Comparison of ENCODE assay signal across 8 cellular contexts in genomic region chr3:58491506-58492384, GRCh38. TPM values are rescaled to one million over a fixed set of nuclear protein-coding genes. Genes with fewer than 3 reads are reported as not detected.
DNase-seq lines count a peak whose midpoint lies in the region; ATAC-seq, FAIRE-seq and TF ChIP-seq lines count a peak whose summit lies in the region.

TSS of gene KCTD6 (plus strand) at chr3:58492096. CDS start at chr3:58498756, 6,660 bp downstream.

- POLR2A ChIA-PET in OCI-LY7 (lab: Charles Lee): interaction anchor here (0.7 to 2.2 kb wide), 3 partner anchors 12 to 185 kb away, joined by 3 to 8 read pairs (median 3); partner anchors contain the start of genes HTD2 and RPP14

- no peaks in the 10 kb centered on the region for H3K9me2 ChIP-seq in OCI-LY7 (ENCODE audit: insufficient read depth, low read length)

- H3K36me3 ChIP-seq in HUES6 (ENCODE audit: control insufficient read depth, insufficient read depth, low read length) (no peaks in the 10 kb centered on the region), OCI-LY7 (ENCODE audit: insufficient read depth, low read length) (no peaks in the 10 kb centered on the region), mucosa of stomach (ENCODE audit: control insufficient read depth, insufficient read depth, low read length) (no peaks in the 10 kb centered on the region)

- no peaks in the 10 kb centered on the region for H3K27me3 ChIP-seq in HUES6 (ENCODE audit: control insufficient read depth, insufficient read depth, low read length)
- H3K27me3 ChIP-seq in mucosa of stomach (ENCODE audit: control insufficient read depth, insufficient read depth, low read length): no peaks in the 10 kb centered on the region

- H3K9me3 ChIP-seq in HUES6 (ENCODE audit: control insufficient read depth, insufficient read depth, low read depth, low read length): no peaks in the 10 kb centered on the region
- H3K9me3 ChIP-seq in OCI-LY7 (ENCODE audit: low read length): no peaks in the 10 kb centered on the region
- H3K9me3 ChIP-seq in mucosa of stomach (ENCODE audit: control insufficient read depth, low read length): no peaks in the 10 kb centered on the region

- no peak for FAIRE-seq in D721Med (lab: Jason Lieb, UNC)

- H3K27ac ChIP-seq in HUES6 (ENCODE audit: low read depth, low read length) (peak within 1 kb of the TSS; percentile 1; the same call in 1 of the 2 replicates), OCI-LY7 (ENCODE audit: low read depth, low read length, poor library complexity, severe bottlenecking) (peak within 1 kb of the TSS; percentile 25)

- BruUV-seq in OCI-LY7 (replicated peaks; lab: Mats Ljungman, UMichigan): no TSS peak

- H3K4me3 ChIP-seq in HUES6 (ENCODE audit: low read depth, low read length) (peak within 1 kb of the TSS; percentile 77), OCI-LY7 (ENCODE audit: low read depth, low read length, poor library complexity, severe bottlenecking) (peak within 1 kb of the TSS; percentile 77), epithelial cell of proximal tubule (ENCODE audit: low read depth, low read length) (peak within 1 kb of the TSS; percentile 70), mucosa of stomach (ENCODE audit: low read length) (peak within 1 kb of the TSS; percentile 57)

- H3K9ac ChIP-seq in HUES6 (ENCODE audit: low read length) (peak within 1 kb of the TSS; percentile 83), mucosa of stomach (ENCODE audit: low read length) (peak within 1 kb of the TSS; percentile 78)

- H3K4me1 ChIP-seq in HUES6 (ENCODE audit: control insufficient read depth, insufficient read depth, low read length): peaks cover 55% of the 10 kb centered on the region
- peaks cover 48% of the 10 kb centered on the region for H3K4me1 ChIP-seq in OCI-LY7 (ENCODE audit: insufficient read depth, low read length, poor library complexity, severe bottlenecking)
- H3K4me1 ChIP-seq in mucosa of stomach (ENCODE audit: control insufficient read depth, insufficient read depth, low read length): peaks cover 26% of the 10 kb centered on the region

- peak within 1 kb of the TSS; percentile 89 for H3K4me2 ChIP-seq in OCI-LY7 (ENCODE audit: low read length)

- intact Hi-C loops in OCI-LY7 (cut with micrococcal nuclease; ENCODE audit: unreplicated experiment): loop anchor here (1.0 to 5.0 kb wide), 5 partner anchors 41 to 254 kb away; partner anchors contain the start of genes ABHD6, HTD2, PDHB and PXK

- CTCF ChIA-PET in OCI-LY7 (lab: Charles Lee; ENCODE audit: unreplicated experiment): interaction anchor here (0.5 to 0.9 kb wide), 3 partner anchors 162 to 320 kb away, joined by 3 to 4 read pairs (median 3); no protein-coding TSS in a partner anchor

- peak within 1 kb of the TSS; percentile 96 for H2AFZ ChIP-seq in OCI-LY7 (ENCODE audit: low read length)

- peak; percentile 93 for ATAC-seq in GM21423 (IDR thresholded peaks at IDR 0.05; ENCODE audit: unreplicated experiment)

- DNase-seq in D721Med (ENCODE audit: insufficient read length, low spot score) (peak; percentile 63), OCI-LY7 (ENCODE audit: low spot score) (peak; percentile 96), activated T-cell treated with anti-CD3 and anti-CD28 coated beads for 24 hours (ENCODE audit: low read depth) (peak; percentile 83), epithelial cell of proximal tubule (ENCODE audit: low read depth) (no peak)
- peak; percentile 91 for DNase-seq in stimulated activated CD8-positive, alpha-beta memory T cell treated with anti-CD3 and anti-CD28 coated beads, Interleukin-4, amount 100 ng/mL, for 48 hours

- peaks cover 45% of the 10 kb centered on the region for H3K79me2 ChIP-seq in OCI-LY7 (ENCODE audit: insufficient read depth, low read depth, low read length)

- peak; percentile 72 for TF ChIP-seq CTCF in D721Med (IDR thresholded peaks at IDR 0.05; ENCODE audit: insufficient read depth, missing control alignments)
- peak; percentile 68 for TF ChIP-seq CTCF in OCI-LY7 (conservative IDR thresholded peaks at IDR 0.05; ENCODE audit: low read length)
- peak; percentile 58 for TF ChIP-seq CTCF in epithelial cell of proximal tubule (conservative IDR thresholded peaks at IDR 0.05; ENCODE audit: low read depth, low read length)

- H4K20me1 ChIP-seq in OCI-LY7 (ENCODE audit: insufficient read depth, low read length): peaks cover 31% of the 10 kb centered on the region; the same call in 1 of the 2 replicates

RNA-seq across cellular contexts. Expression of gene KCTD6, which starts in this region (rescaled TPM):
- total RNA-seq in OCI-LY7 (2014; rRNA removed; shearing (Covaris generic)): 12.6 and 17.1 TPM in 2 replicates
- total RNA-seq in OCI-LY7 (2022) (16.4 and 16.6 TPM in 2 replicates), epithelial cell of proximal tubule (7.7 and 7.9 TPM in 2 replicates)
